13 cellular contexts compared by ENCODE assay signal in genomic region chr15:39174332-39174731, GRCh38.
"Had no signal": no experiment of that assay in that cellular context is flagged by ENCODE, and none has a peak within 500 bp of the region (broad histone marks: within the 10 kb centered on the region; RNA-seq: fewer than 3 reads in every experiment).

No MANE protein-coding gene starts in this region.

- H3K4me3 ChIP-seq: coronary artery, upper lobe of right lung had no signal

- H3K9me3 ChIP-seq: upper lobe of right lung had no signal

- H3K27me3 ChIP-seq: upper lobe of right lung had no signal

- H3K36me3 ChIP-seq: upper lobe of right lung had no signal

- ATAC-seq: left lobe of liver; natural killer cell treated with Interleukin-12 subunit alpha and Interleukin-12 subunit beta and Interleukin-15 and Interleukin-18, amount 100 ng/mL, for 72 hours; upper lobe of right lung had no signal

- DNase-seq: activated CD4-positive, alpha-beta T cell treated with anti-CD3 and anti-CD28 coated beads, Interleukin-2, amount 10 ng/mL, durations not matched to agents 7 days and 5 days; activated CD4-positive, CD25-positive, alpha-beta regulatory T cell; activated naive CD4-positive, alpha-beta T cell treated with anti-CD3 and anti-CD28 coated beads, Interleukin-2, amount 10 ng/mL, durations not matched to agents 7 days and 5 days; central memory CD4-positive, alpha-beta T cell; effector CD4-positive, alpha-beta T cell; foreskin melanocyte; head of caudate nucleus; stimulated activated CD4-positive, alpha-beta T cell treated with anti-CD3 and anti-CD28 coated beads, Interleukin-15, amount 100 ng/mL, for 24 hours; stimulated activated CD4-positive, alpha-beta T cell treated with anti-CD3 and anti-CD28 coated beads, Interleukin-4, amount 100 ng/mL, for 24 hours; upper lobe of right lung had no signal

- H3K27ac ChIP-seq: upper lobe of right lung had no signal
